Comparison of ENCODE assay signal across 1 cellular context in genomic region chrX:120244735-120245498, GRCh38.
TF ChIP-seq lines count a peak whose summit lies in the region.

No MANE protein-coding gene starts in this region.

TF ChIP-seq in HEK293, 187 proteins besides CTCF, POLR2A, EP300 and RAD21 (continued from another document and continues in another):
- TF ChIP-seq ZBTB26 (tag by site-specific recombination; optimal IDR thresholded peaks at IDR 0.05) (peak; percentile 51), HOXC10 (CRISPR knock-in tag; IDR thresholded peaks at IDR 0.05) (no peak), ZNF398 (tag by site-specific recombination; IDR thresholded peaks at IDR 0.05) (no peak; the same call in 1 of the 2 replicates), KLF10 (tag by site-specific recombination; IDR thresholded peaks at IDR 0.05) (0 out of 2 replicates have a peak, but pooled peaks have one; percentile 53), ZNF433 (tag by site-specific recombination; IDR thresholded peaks at IDR 0.05; ENCODE audit: low read depth) (0 out of 2 replicates have a peak, but pooled peaks have one; percentile 18), ZNF16 (tag by site-specific recombination; IDR thresholded peaks at IDR 0.05; ENCODE audit: low read depth) (no peak), ZNF335 (tag by site-specific recombination; conservative IDR thresholded peaks at IDR 0.05) (peak; percentile 38), ZNF146 (tag by site-specific recombination; IDR thresholded peaks at IDR 0.05) (0 out of 2 replicates have a peak, but pooled peaks have one; percentile 3), KLF8 (tag by site-specific recombination; IDR thresholded peaks at IDR 0.05) (peak; percentile 82), ZNF280D (tag by site-specific recombination; IDR thresholded peaks at IDR 0.05) (peak; percentile 86), ZSCAN4 (tag by site-specific recombination; IDR thresholded peaks at IDR 0.05) (peak; percentile 64), ZNF132 (tag by site-specific recombination; IDR thresholded peaks at IDR 0.05; ENCODE audit: borderline replicate concordance) (no peak), FEZF1 (tag by site-specific recombination; IDR thresholded peaks at IDR 0.05) (no peak), ZNF514 (tag by site-specific recombination; IDR thresholded peaks at IDR 0.05) (no peak), ZNF560 (tag by site-specific recombination; IDR thresholded peaks at IDR 0.05; ENCODE audit: borderline replicate concordance) (no peak), AEBP2 (tag by site-specific recombination; IDR thresholded peaks at IDR 0.05; ENCODE audit: borderline replicate concordance) (no peak), ZNF324 (tag by site-specific recombination; IDR thresholded peaks at IDR 0.05) (peak; percentile 98), ZNF155 (tag by site-specific recombination; IDR thresholded peaks at IDR 0.05) (no peak), SP3 (tag by site-specific recombination; IDR thresholded peaks at IDR 0.05) (peak; percentile 56), ZNF157 (tag by site-specific recombination; IDR thresholded peaks at IDR 0.05) (no peak), ZNF501 (tag by site-specific recombination; IDR thresholded peaks at IDR 0.05) (peak; percentile 75), ZNF654 (tag by site-specific recombination; IDR thresholded peaks at IDR 0.05; ENCODE audit: low read depth) (0 out of 2 replicates have a peak, but pooled peaks have one; percentile 13), TSHZ1 (tag by site-specific recombination; IDR thresholded peaks at IDR 0.05; ENCODE audit: borderline replicate concordance) (no peak), ZNF76 (tag by site-specific recombination; IDR thresholded peaks at IDR 0.05; ENCODE audit: borderline replicate concordance, low read depth) (peak; percentile 78), ZFHX2 (tag by site-specific recombination; conservative IDR thresholded peaks at IDR 0.05) (peak; percentile 65), ZNF473 (tag by site-specific recombination; IDR thresholded peaks at IDR 0.05) (no peak), ZIC2 (tag by site-specific recombination; IDR thresholded peaks at IDR 0.05) (0 out of 2 replicates have a peak, but pooled peaks have one; percentile 30), ZNF518A (tag by site-specific recombination; conservative IDR thresholded peaks at IDR 0.05; ENCODE audit: low read depth) (peak; percentile 90), HOXD13 (CRISPR knock-in tag; IDR thresholded peaks at IDR 0.05; ENCODE audit: borderline replicate concordance) (peak; percentile 82; the same call in 1 of the 2 replicates), ZNF544 (tag by site-specific recombination; IDR thresholded peaks at IDR 0.05) (no peak), GLIS2 (tag by site-specific recombination; IDR thresholded peaks at IDR 0.05) (no peak), ZNF426 (tag by site-specific recombination; IDR thresholded peaks at IDR 0.05) (no peak), ZNF10 (tag by site-specific recombination; IDR thresholded peaks at IDR 0.05) (peak; percentile 85), ZFP3 (tag by site-specific recombination; IDR thresholded peaks at IDR 0.05; ENCODE audit: low read depth) (no peak), MYNN (tag by site-specific recombination; IDR thresholded peaks at IDR 0.05; ENCODE audit: borderline replicate concordance) (peak; percentile 70; the same call in 1 of the 2 replicates), ZBTB10 (tag by site-specific recombination; IDR thresholded peaks at IDR 0.05) (no peak), ZNF792 (tag by site-specific recombination; IDR thresholded peaks at IDR 0.05) (no peak; the same call in 1 of the 2 replicates), ZSCAN16 (tag by site-specific recombination; IDR thresholded peaks at IDR 0.05) (no peak), BCL11B (tag by site-specific recombination; IDR thresholded peaks at IDR 0.05; ENCODE audit: low read depth) (peak; percentile 92), SCRT2 (tag by site-specific recombination; IDR thresholded peaks at IDR 0.05) (no peak), HOXA7 (CRISPR knock-in tag; IDR thresholded peaks at IDR 0.05; ENCODE audit: borderline replicate concordance) (no peak), ZNF776 (tag by site-specific recombination; IDR thresholded peaks at IDR 0.05; ENCODE audit: borderline replicate concordance) (no peak)
